Comparison of ENCODE assay signal across 33 cellular contexts in genomic region chr10:43771675-43772074, GRCh38.
"Had no signal": no experiment of that assay in that cellular context is flagged by ENCODE, and none has a peak within 500 bp of the region (broad histone marks: within the 10 kb centered on the region; RNA-seq: fewer than 3 reads in every experiment).

No MANE protein-coding gene starts in this region.

- DNase-seq: activated effector memory CD4-positive, alpha-beta T cell treated with anti-CD3 and anti-CD28 coated beads, Interleukin-2, amount 50 U/mL, for 16 hours; activated effector memory CD4-positive, alpha-beta T cell treated with Interleukin-2 at 50 U/mL for 16 hours; activated gamma-delta T cell; activated gamma-delta T cell treated with Interleukin-2 at 50 U/mL for 16 hours; activated naive CD4-positive, alpha-beta T cell; activated naive CD4-positive, alpha-beta T cell treated with anti-CD3 and anti-CD28 coated beads for 36 hours; activated naive CD4-positive, alpha-beta T cell treated with anti-CD3 and anti-CD28 coated beads, Interleukin-2, amount 10 ng/mL, durations not matched to agents 7 days and 5 days; activated naive CD4-positive, alpha-beta T cell treated with anti-CD3 and anti-CD28 coated beads, Interleukin-2, amount 50 U/mL, for 16 hours; activated naive CD4-positive, alpha-beta T cell treated with Interleukin-2 at 50 U/mL for 16 hours; activated naive CD8-positive, alpha-beta T cell treated with anti-CD3 and anti-CD28 coated beads for 36 hours; activated naive CD8-positive, alpha-beta T cell treated with anti-CD3 and anti-CD28 coated beads, Interleukin-2, amount 10 ng/mL, durations not matched to agents 7 days and 5 days; activated naive CD8-positive, alpha-beta T cell treated with anti-CD3 and anti-CD28 coated beads, Interleukin-2, amount 50 U/mL, for 24 hours; activated T-cell treated with anti-CD3 and anti-CD28 coated beads, Interleukin-2, amount 50 U/mL, for 1 hour; activated T-cell treated with anti-CD3 and anti-CD28 coated beads, Interleukin-2, amount 50 U/mL, for 24 hours; activated T-cell treated with anti-CD3 and anti-CD28 coated beads, Interleukin-2, amount 50 U/mL, for 4 hours; activated T-cell treated with anti-CD3 and anti-CD28 coated beads, Interleukin-2, amount 50 U/mL, for 48 hours; activated T-cell treated with anti-CD3 and anti-CD28 coated beads, Interleukin-2, amount 50 U/mL, for 72 hours; adrenal gland; amniotic stem cell; amygdala; anterior cingulate cortex; aorta; brain microvascular endothelial cell; caudate nucleus; central memory CD4-positive, alpha-beta T cell; cerebellar nuclear complex had no signal

- H3K27me3 ChIP-seq: adrenal gland, ascending aorta, brain microvascular endothelial cell, breast epithelium, cardiac muscle cell had no signal

- H3K4me3 ChIP-seq: adrenal gland, ascending aorta, breast epithelium, cardiac muscle cell had no signal

- H3K9me3 ChIP-seq: adrenal gland, breast epithelium had no signal

- ATAC-seq: activated naive CD4-positive, alpha-beta T cell treated with anti-CD3 and anti-CD28 coated beads, Interleukin-2, amount 50 U/mL, for 72 hours; activated naive CD8-positive, alpha-beta T cell treated with anti-CD3 and anti-CD28 coated beads, Interleukin-2, amount 50 U/mL, for 24 hours; activated T-cell treated with anti-CD3 and anti-CD28 coated beads, Interleukin-2, amount 50 U/mL, for 4 hours; activated T-cell treated with anti-CD3 and anti-CD28 coated beads, Interleukin-2, amount 50 U/mL, for 72 hours; activated T-helper 17 cell treated with anti-CD3 and anti-CD28 coated beads, Interleukin-2, amount 50 U/mL, for 72 hours had no signal

- H3K27ac ChIP-seq: adrenal gland, ascending aorta, brain microvascular endothelial cell, breast epithelium, cardiac muscle cell had no signal

- H3K36me3 ChIP-seq: adrenal gland, ascending aorta, brain microvascular endothelial cell, breast epithelium, cardiac muscle cell had no signal

- H3K4me1 ChIP-seq: adrenal gland, ascending aorta, breast epithelium had no signal

- FAIRE-seq: astrocyte, bronchial epithelial cell had no signal
